1 cellular context compared by ENCODE assay signal in the genomic region with DNA sequence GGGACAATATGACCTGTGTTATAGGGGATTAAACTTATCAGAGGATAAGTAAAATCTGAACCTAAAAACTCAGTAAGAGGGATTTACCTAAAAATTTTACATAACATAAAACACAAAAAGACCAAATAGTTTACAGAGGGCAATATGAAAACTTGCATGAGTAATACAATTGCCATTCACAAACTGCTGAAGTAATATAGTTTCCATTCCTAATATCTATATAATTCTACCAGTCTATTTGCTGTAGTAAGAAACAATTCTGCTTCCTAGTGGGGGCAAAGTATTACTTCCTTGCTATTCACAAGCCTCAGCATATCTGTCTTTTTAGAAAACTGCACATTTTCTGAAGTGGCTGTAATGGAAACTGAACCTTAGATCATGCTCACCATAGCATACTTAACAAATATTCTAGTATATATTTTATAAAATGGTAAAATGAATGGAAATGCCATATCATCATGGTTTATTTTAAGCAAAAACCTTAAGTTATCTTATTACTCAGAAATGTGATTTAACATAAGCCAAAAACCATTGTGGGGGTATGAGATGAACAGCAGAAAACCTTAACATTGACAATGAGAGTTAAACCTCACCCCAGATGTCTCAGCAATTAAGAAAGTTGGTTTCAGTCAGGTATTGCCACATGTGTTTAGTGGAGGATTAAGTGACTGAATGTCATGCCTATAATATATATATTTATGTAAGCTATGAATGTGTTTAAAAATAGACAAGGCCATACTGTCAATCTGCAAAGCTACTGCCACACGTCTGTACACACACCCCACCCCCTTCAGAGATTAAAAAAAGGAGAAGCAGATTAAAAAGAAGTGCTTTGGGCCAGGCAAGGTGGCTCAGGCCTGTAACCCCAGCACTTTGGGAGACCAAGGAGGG.
TF ChIP-seq lines count a peak whose summit lies in the region.

No MANE protein-coding gene starts in this region.

TF ChIP-seq in HepG2, 621 proteins besides CTCF, POLR2A, EP300 and RAD21 (continued from another document):
- TF ChIP-seq, protein P1, sequence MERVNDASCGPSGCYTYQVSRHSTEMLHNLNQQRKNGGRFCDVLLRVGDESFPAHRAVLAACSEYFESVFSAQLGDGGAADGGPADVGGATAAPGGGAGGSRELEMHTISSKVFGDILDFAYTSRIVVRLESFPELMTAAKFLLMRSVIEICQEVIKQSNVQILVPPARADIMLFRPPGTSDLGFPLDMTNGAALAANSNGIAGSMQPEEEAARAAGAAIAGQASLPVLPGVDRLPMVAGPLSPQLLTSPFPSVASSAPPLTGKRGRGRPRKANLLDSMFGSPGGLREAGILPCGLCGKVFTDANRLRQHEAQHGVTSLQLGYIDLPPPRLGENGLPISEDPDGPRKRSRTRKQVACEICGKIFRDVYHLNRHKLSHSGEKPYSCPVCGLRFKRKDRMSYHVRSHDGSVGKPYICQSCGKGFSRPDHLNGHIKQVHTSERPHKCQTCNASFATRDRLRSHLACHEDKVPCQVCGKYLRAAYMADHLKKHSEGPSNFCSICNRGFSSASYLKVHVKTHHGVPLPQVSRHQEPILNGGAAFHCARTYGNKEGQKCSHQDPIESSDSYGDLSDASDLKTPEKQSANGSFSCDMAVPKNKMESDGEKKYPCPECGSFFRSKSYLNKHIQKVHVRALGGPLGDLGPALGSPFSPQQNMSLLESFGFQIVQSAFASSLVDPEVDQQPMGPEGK (CRISPR knock-in tag; IDR thresholded peaks at IDR 0.05): no peak
- no peak for TF ChIP-seq NPAS2 (CRISPR knock-in tag; IDR thresholded peaks at IDR 0.05; ENCODE audit: borderline replicate concordance)
- TF ChIP-seq ZNF788 (CRISPR knock-in tag; IDR thresholded peaks at IDR 0.05; ENCODE audit: borderline replicate concordance): no peak
- TF ChIP-seq NBN (conservative IDR thresholded peaks at IDR 0.05): no peak
- TF ChIP-seq ZNF121 (CRISPR knock-in tag; IDR thresholded peaks at IDR 0.05): no peak
- TF ChIP-seq, protein P2, sequence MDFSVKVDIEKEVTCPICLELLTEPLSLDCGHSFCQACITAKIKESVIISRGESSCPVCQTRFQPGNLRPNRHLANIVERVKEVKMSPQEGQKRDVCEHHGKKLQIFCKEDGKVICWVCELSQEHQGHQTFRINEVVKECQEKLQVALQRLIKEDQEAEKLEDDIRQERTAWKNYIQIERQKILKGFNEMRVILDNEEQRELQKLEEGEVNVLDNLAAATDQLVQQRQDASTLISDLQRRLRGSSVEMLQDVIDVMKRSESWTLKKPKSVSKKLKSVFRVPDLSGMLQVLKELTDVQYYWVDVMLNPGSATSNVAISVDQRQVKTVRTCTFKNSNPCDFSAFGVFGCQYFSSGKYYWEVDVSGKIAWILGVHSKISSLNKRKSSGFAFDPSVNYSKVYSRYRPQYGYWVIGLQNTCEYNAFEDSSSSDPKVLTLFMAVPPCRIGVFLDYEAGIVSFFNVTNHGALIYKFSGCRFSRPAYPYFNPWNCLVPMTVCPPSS (IDR thresholded peaks at IDR 0.05): no peak
- TF ChIP-seq, protein P3, sequence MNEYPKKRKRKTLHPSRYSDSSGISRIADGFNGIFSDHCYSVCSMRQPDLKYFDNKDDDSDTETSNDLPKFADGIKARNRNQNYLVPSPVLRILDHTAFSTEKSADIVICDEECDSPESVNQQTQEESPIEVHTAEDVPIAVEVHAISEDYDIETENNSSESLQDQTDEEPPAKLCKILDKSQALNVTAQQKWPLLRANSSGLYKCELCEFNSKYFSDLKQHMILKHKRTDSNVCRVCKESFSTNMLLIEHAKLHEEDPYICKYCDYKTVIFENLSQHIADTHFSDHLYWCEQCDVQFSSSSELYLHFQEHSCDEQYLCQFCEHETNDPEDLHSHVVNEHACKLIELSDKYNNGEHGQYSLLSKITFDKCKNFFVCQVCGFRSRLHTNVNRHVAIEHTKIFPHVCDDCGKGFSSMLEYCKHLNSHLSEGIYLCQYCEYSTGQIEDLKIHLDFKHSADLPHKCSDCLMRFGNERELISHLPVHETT (CRISPR knock-in tag; conservative IDR thresholded peaks at IDR 0.05): no peak
- TF ChIP-seq TSC22D2 (CRISPR knock-in tag; IDR thresholded peaks at IDR 0.05; ENCODE audit: borderline replicate concordance): no peak
- no peak for TF ChIP-seq DNMT1 (CRISPR knock-in tag; IDR thresholded peaks at IDR 0.05)
- no peak for TF ChIP-seq ZNF616 (CRISPR knock-in tag; IDR thresholded peaks at IDR 0.05; ENCODE audit: low read depth)
